ENCODE assay signal across 8 cellular contexts in genomic region chr5:5494489-5495402, GRCh38.
DNase-seq lines count a peak whose midpoint lies in the region; ATAC-seq and TF ChIP-seq lines count a peak whose summit lies in the region.

No MANE protein-coding gene starts in this region.

- peaks cover 23% of the 10 kb centered on the region for H3K27me3 Mint-ChIP-seq in activated T-cell treated with anti-CD3 and anti-CD28 coated beads, Interleukin-2, amount 50 U/mL, for 72 hours (ENCODE audit: low read depth)

- H3K4me1 Mint-ChIP-seq in activated T-cell treated with anti-CD3 and anti-CD28 coated beads, Interleukin-2, amount 50 U/mL, for 72 hours (ENCODE audit: low read depth): peaks cover 19% of the 10 kb centered on the region

- peaks cover 0 to 9% (median 2%) of the 10 kb centered on the region in 3 donors for H3K36me3 ChIP-seq in tibial artery

- peak; percentile 82 for DNase-seq in GM13976 (ENCODE audit: low spot score)
- DNase-seq in NCI-H69 (lab: John Stamatoyannopoulos, UW): peak; percentile 85
- DNase-seq in activated T-cell treated with anti-CD3 and anti-CD28 coated beads, Interleukin-2, amount 50 U/mL, for 72 hours: peak; percentile 82 to 85
- DNase-seq in fibroblast of the conjunctiva (ENCODE audit: low read depth): peak; percentile 36
- DNase-seq in posterior cingulate gyrus: peak; percentile 36 to 95 (median 52)
- DNase-seq in tibial artery: peak in 1 of 2 donors; percentile 82
- DNase-seq in dedifferentiated amniotic fluid mesenchymal stem cell (ENCODE audit: extremely low spot score): no peak

- peak overlapping the region in 1 of 2 donors; percentile 56 for H3K27ac ChIP-seq in tibial artery

- H3K9me3 Mint-ChIP-seq in activated T-cell treated with anti-CD3 and anti-CD28 coated beads, Interleukin-2, amount 50 U/mL, for 72 hours: no peaks in the 10 kb centered on the region

- no peaks in the 10 kb centered on the region for H3K9me3 ChIP-seq in tibial artery

- H3K27me3 ChIP-seq in tibial artery: no peaks in the 10 kb centered on the region

- H3K27ac Mint-ChIP-seq in activated T-cell treated with anti-CD3 and anti-CD28 coated beads, Interleukin-2, amount 50 U/mL, for 72 hours: no peak overlapping the region

- H3K4me1 ChIP-seq in tibial artery: peaks cover 3 to 28% (median 9%) of the 10 kb centered on the region in 4 donors

- peak overlapping the region; percentile 56 to 70 for H3K4me3 Mint-ChIP-seq in activated T-cell treated with anti-CD3 and anti-CD28 coated beads, Interleukin-2, amount 50 U/mL, for 72 hours

- no peaks in the 10 kb centered on the region for H3K36me3 Mint-ChIP-seq in activated T-cell treated with anti-CD3 and anti-CD28 coated beads, Interleukin-2, amount 50 U/mL, for 72 hours (ENCODE audit: insufficient read depth in 2 of 2)

- intact Hi-C loops in posterior cingulate gyrus (cut with DNase I): loop anchor here (5.0 to 10.0 kb wide), 3 partner anchors 960 to 1250 kb away; no protein-coding TSS in a partner anchor
- intact Hi-C loops in tibial artery (cut with DNase I; ENCODE audit: low total_unique reads): loop anchor here (5.0 to 10.0 kb wide), 2 partner anchors 950 to 1088 kb away; partner anchors contain the start of gene UBE2QL1

- in situ Hi-C loops in GM13976 (cut with MboI; ENCODE audit: low sequenced_read_pairs, unreplicated experiment): loop anchor here (25.0 kb wide), 2 partner anchors 393 to 1243 kb away; no protein-coding TSS in a partner anchor

- no peak for TF ChIP-seq CTCF in GM13976 (IDR thresholded peaks at IDR 0.05; ENCODE audit: borderline replicate concordance, control extremely low read depth, extremely low read depth, insufficient read depth, missing control alignments)
- no peak for TF ChIP-seq CTCF in tibial artery (IDR thresholded peaks at IDR 0.05)

- H3K4me3 ChIP-seq in tibial artery: peak overlapping the region; percentile 37 to 42

- ATAC-seq in HG02610 (IDR thresholded peaks at IDR 0.05; ENCODE audit: unreplicated experiment): peak; percentile 81
- peak; percentile 92 to 93 for ATAC-seq in activated T-cell treated with anti-CD3 and anti-CD28 coated beads, Interleukin-2, amount 50 U/mL, for 72 hours (replicated peaks in 1 of 2)
